1 cellular context compared by ENCODE assay signal in the genomic region with DNA sequence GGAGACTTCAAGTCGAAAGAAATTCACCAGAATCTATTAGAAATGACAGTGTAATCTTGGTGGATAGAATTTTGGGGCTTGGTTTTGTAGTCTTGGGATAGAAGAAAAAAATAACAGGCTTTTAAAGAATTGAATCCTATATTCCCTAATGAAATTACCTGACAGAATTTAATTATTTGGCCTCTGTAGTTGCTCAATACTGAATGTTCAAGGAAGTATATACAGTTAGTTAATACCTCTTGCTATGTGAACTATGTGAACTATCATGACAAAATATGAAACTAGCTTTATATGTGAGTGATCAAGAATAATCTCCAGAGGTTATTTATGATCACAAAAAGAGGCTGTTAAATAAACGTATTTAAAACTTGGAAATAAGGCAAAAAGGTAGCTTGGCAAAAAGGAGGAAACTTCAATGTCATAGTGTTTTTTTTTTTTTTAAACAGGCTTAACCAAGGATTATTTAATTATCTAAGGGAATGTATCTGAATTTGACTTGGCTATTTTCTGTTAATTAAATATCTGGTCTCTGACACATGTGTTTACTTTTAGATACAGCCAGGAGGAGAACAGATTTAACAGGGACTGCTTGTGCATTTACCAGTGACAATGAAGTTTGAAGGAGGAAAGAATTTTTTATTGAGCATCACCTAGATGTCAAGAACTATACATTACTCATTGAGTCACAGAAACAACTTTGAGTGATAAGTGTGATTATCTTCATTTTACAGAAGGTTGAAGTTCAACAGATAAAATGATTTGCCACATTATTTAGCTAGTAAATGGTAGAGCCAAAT.
TF ChIP-seq lines count a peak whose summit lies in the region.

No MANE protein-coding gene starts in this region.

TF ChIP-seq in SK-N-SH treated with all-trans-retinoic acid at 6 μM for 48 hours, 23 proteins besides CTCF, POLR2A, EP300 and RAD21 (continued from another document):
- TF ChIP-seq PATZ1 (CRISPR knock-in tag; IDR thresholded peaks at IDR 0.05; ENCODE audit: borderline replicate concordance), result no peak; the same call in 1 of the 2 replicates
- TF ChIP-seq BACH2 (CRISPR knock-in tag; IDR thresholded peaks at IDR 0.05; ENCODE audit: borderline replicate concordance), result no peak
- no peak for TF ChIP-seq ZFP3 (CRISPR knock-in tag; IDR thresholded peaks at IDR 0.05)
- TF ChIP-seq ISL1 (CRISPR knock-in tag; IDR thresholded peaks at IDR 0.05), result peak; percentile 95
